In genomic region chr2:142914507-142915313, GRCh38 we compare ENCODE assay signal across 9 cellular contexts. TPM values are rescaled to one million over a fixed set of nuclear protein-coding genes. Genes with fewer than 3 reads are reported as not detected.
DNase-seq lines count a peak whose midpoint lies in the region; ATAC-seq and TF ChIP-seq lines count a peak whose summit lies in the region.
"Had no signal": no experiment of that assay in that cellular context is flagged by ENCODE, and none has a peak within 500 bp of the region (broad histone marks: within the 10 kb centered on the region; RNA-seq: fewer than 3 reads in every experiment).

No MANE protein-coding gene starts in this region.

- no peak for TF ChIP-seq CTCF in nephron (IDR thresholded peaks at IDR 0.05; ENCODE audit: unreplicated experiment in 3 of 3)

- no peaks in the 10 kb centered on the region for H3K27me3 ChIP-seq in CD8-positive, alpha-beta memory T cell (ENCODE audit: insufficient read depth, low read length, poor library complexity, severe bottlenecking)

- POLR2A ChIA-PET in CD8-positive, alpha-beta memory T cell (lab: Charles Lee), result no interaction called here

- H3K27me3 Mint-ChIP-seq in nephron (ENCODE audit: low read depth) (peaks cover 14% of the 10 kb centered on the region), T-helper 17 cell (peaks cover 19% of the 10 kb centered on the region)
- peaks cover 5 to 14% of the 10 kb centered on the region in 2 donors for H3K27me3 Mint-ChIP-seq in CD8-positive, alpha-beta memory T cell

- no peak for DNase-seq in GDM1 (lab: John Stamatoyannopoulos, UW)
- DNase-seq in T-helper 17 cell, result no peak
- no peak for DNase-seq in CD8-positive, alpha-beta memory T cell
- DNase-seq in SKM-1 (lab: John Stamatoyannopoulos, UW; ENCODE audit: unreplicated experiment), result no peak
- DNase-seq: occipital lobe had no signal

- H3K9me3 Mint-ChIP-seq in nephron, result peaks cover 7% of the 10 kb centered on the region
- peaks cover 0 to 3% (median 0%) of the 10 kb centered on the region in 5 donors for H3K9me3 Mint-ChIP-seq in CD8-positive, alpha-beta memory T cell

- CTCF ChIA-PET in CD8-positive, alpha-beta memory T cell (lab: Charles Lee), result no interaction called here

- ATAC-seq in GM18909 (IDR thresholded peaks at IDR 0.05; ENCODE audit: poor library complexity, unreplicated experiment) (peak; percentile 100), HG02588 (IDR thresholded peaks at IDR 0.05; ENCODE audit: unreplicated experiment) (peak; percentile 99), HG03457 (IDR thresholded peaks at IDR 0.05; ENCODE audit: unreplicated experiment) (peak; percentile 99), T-helper 17 cell (no peak)

- H3K27ac Mint-ChIP-seq in nephron, result peak overlapping the region in 2 of 3 experiments; percentile 11 to 34
- no peak overlapping the region for H3K27ac Mint-ChIP-seq in T-helper 17 cell
- H3K27ac Mint-ChIP-seq in CD8-positive, alpha-beta memory T cell, result no peak overlapping the region

- no peak overlapping the region for H3K4me3 ChIP-seq in CD8-positive, alpha-beta memory T cell (ENCODE audit: low read length)

- H3K27ac ChIP-seq in CD8-positive, alpha-beta memory T cell (ENCODE audit: low read depth, low read length), result no peak overlapping the region

- no peaks in the 10 kb centered on the region for H3K9me3 ChIP-seq in T-helper 17 cell (ENCODE audit: control insufficient read depth, low read length, poor library complexity, severe bottlenecking)
- no peaks in the 10 kb centered on the region for H3K9me3 ChIP-seq in CD8-positive, alpha-beta memory T cell (ENCODE audit: low read length)

- no peaks in the 10 kb centered on the region for H3K4me1 ChIP-seq in CD8-positive, alpha-beta memory T cell (ENCODE audit: insufficient read depth, low read length)

- H3K4me3 Mint-ChIP-seq in nephron (no peak overlapping the region), T-helper 17 cell (no peak overlapping the region)
- H3K4me3 Mint-ChIP-seq in CD8-positive, alpha-beta memory T cell, result no peak overlapping the region

- H3K36me3 Mint-ChIP-seq in nephron (ENCODE audit: low read depth), result no peaks in the 10 kb centered on the region
- no peaks in the 10 kb centered on the region for H3K36me3 Mint-ChIP-seq in T-helper 17 cell (ENCODE audit: low read depth)
- H3K36me3 Mint-ChIP-seq in CD8-positive, alpha-beta memory T cell, result no peaks in the 10 kb centered on the region

- H3K4me1 Mint-ChIP-seq in nephron (no peaks in the 10 kb centered on the region), T-helper 17 cell (no peaks in the 10 kb centered on the region)
- H3K4me1 Mint-ChIP-seq in CD8-positive, alpha-beta memory T cell, result no peaks in the 10 kb centered on the region

- no peaks in the 10 kb centered on the region for H3K36me3 ChIP-seq in CD8-positive, alpha-beta memory T cell (ENCODE audit: insufficient read depth, low read length)

RNA-seq across cellular contexts. Expression of gene KYNU, which starts 37.2 kb away (rescaled TPM):
- 1 to 10 TPM; 1.8 to 2.8 TPM for total RNA-seq in T-helper 17 cell
- total RNA-seq in CD8-positive, alpha-beta memory T cell, result under 1 TPM in 1 of 2 experiments, not detected in 1; 0.20 TPM
- polyA plus RNA-seq in CD8-positive, alpha-beta memory T cell, result not detected

Comparison
In these comparisons a context has a peak if more than half of its experiments do, and no peak if none do; other contexts are left out.
1. H3K27ac Mint-ChIP-seq: peak in nephron (2 of 3); none in T-helper 17 cell (single experiment) and CD8-positive, alpha-beta memory T cell (0 of 8).